In the genomic region with DNA sequence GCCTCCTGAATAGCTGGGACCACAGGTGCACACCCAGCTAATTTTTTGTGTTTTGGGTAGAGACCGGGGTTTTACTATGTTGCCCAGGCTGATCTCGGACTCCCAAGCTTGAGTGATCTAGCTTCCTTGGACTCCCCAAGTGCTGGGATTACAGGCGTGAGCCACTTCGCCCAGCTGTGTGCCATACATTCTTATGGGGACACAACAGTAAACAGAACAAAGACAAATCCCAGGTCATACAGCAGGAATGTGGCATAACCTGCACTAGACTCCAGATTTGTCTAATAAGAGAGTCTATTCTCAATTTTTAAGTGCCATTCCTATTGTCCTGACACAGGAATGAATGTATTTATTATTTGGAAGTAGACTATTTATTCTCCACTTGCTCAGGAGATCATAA, we compare ENCODE assay signal across 27 cellular contexts. TPM values are rescaled to one million over a fixed set of nuclear protein-coding genes. Genes with fewer than 3 reads are reported as not detected.
DNase-seq lines count a peak whose midpoint lies in the region; ATAC-seq and TF ChIP-seq lines count a peak whose summit lies in the region.
"Had no signal": no experiment of that assay in that cellular context is flagged by ENCODE, and none has a peak within 500 bp of the region (broad histone marks: within the 10 kb centered on the region; RNA-seq: fewer than 3 reads in every experiment).

No MANE protein-coding gene starts in this region.

- DNase-seq in activated CD8-positive, alpha-beta memory T cell treated with anti-CD3 and anti-CD28 coated beads, Interleukin-2, amount 10 ng/mL, durations not matched to agents 7 days and 5 days, result no peak
- DNase-seq in activated CD8-positive, alpha-beta memory T cell treated with anti-CD3 and anti-CD28 coated beads for 24 hours, result no peak
- no peak for DNase-seq in CD4-positive, alpha-beta memory T cell
- no peak for DNase-seq in activated T-helper 2 cell treated with anti-CD3 and anti-CD28 coated beads, Interferon-gamma antibody, Interleukin-2, Interleukin-4, amounts not matched to agents 10 μg/mL and 5 μg/mL and 100 μg/mL, durations not matched to agents 14 hours and 24 hours and 36 hours (ENCODE audit: low spot score)
- DNase-seq in natural killer cell (no peak), NAMALWA (ENCODE audit: low spot score) (no peak)
- no peak for DNase-seq in stimulated activated CD4-positive, alpha-beta T cell treated with anti-CD3 and anti-CD28 coated beads, Interleukin-4, amount 100 ng/mL, for 4 hours
- DNase-seq: 8988T; activated CD4-positive, alpha-beta memory T cell treated with anti-CD3 and anti-CD28 coated beads, Interleukin-2, amount 10 ng/mL, durations not matched to agents 7 days and 5 days; activated naive CD4-positive, alpha-beta T cell treated with Interleukin-2 at 50 U/mL for 16 hours; amniotic stem cell; effector CD4-positive, alpha-beta T cell; foreskin fibroblast; IMR-90; left colon; mesenchymal stem cell; NCI-H1105; NCI-H1930; NCI-H526; occipital lobe; stimulated activated CD8-positive, alpha-beta memory T cell treated with anti-CD3 and anti-CD28 coated beads, Interleukin-4, amount 100 ng/mL, for 48 hours; stimulated activated naive CD8-positive, alpha-beta T cell treated with anti-CD3 and anti-CD28 coated beads, Interleukin-15, amount 100 ng/mL, for 72 hours had no signal

- POLR2A ChIA-PET in CD4-positive, alpha-beta memory T cell (lab: Charles Lee; ENCODE audit: partially characterized antibody), result interaction anchor here (2.1 to 3.7 kb wide), 3 partner anchors 11 to 50 kb away, joined by 10 to 15 read pairs (median 15); partner anchors contain the start of genes ARL6IP5 and TMF1

- H3K27ac ChIP-seq in CD4-positive, alpha-beta memory T cell (ENCODE audit: low read depth, low read length), result no peak overlapping the region
- H3K27ac ChIP-seq: hepatocyte had no signal

- no peaks in the 10 kb centered on the region for H3K27me3 Mint-ChIP-seq in activated CD8-positive, alpha-beta memory T cell treated with anti-CD3 and anti-CD28 coated beads, Interleukin-2, amount 10 ng/mL, durations not matched to agents 7 days and 5 days
- H3K27me3 Mint-ChIP-seq in CD4-positive, alpha-beta memory T cell, result no peaks in the 10 kb centered on the region
- H3K27me3 Mint-ChIP-seq in activated T-helper 2 cell treated with anti-CD3 and anti-CD28 coated beads, Interferon-gamma antibody, Interleukin-2, Interleukin-4, amounts not matched to agents 10 μg/mL and 5 μg/mL and 100 μg/mL, durations not matched to agents 14 hours and 24 hours and 36 hours (ENCODE audit: low read depth), result no peaks in the 10 kb centered on the region
- no peaks in the 10 kb centered on the region for H3K27me3 Mint-ChIP-seq in natural killer cell (ENCODE audit: low read depth in 2 of 2)
- H3K27me3 Mint-ChIP-seq: activated CD4-positive, alpha-beta memory T cell treated with anti-CD3 and anti-CD28 coated beads, Interleukin-2, amount 10 ng/mL, durations not matched to agents 7 days and 5 days; stimulated activated naive CD8-positive, alpha-beta T cell treated with anti-CD3 and anti-CD28 coated beads, Interleukin-15, amount 100 ng/mL, for 72 hours had no signal

- peaks cover 61% of the 10 kb centered on the region for H3K4me1 ChIP-seq in CD4-positive, alpha-beta memory T cell (ENCODE audit: insufficient read depth, low read length)

- H3K36me3 ChIP-seq in CD4-positive, alpha-beta memory T cell (ENCODE audit: insufficient read depth, low read length), result peaks cover 39% of the 10 kb centered on the region

- peaks cover 52% of the 10 kb centered on the region for H3K4me1 Mint-ChIP-seq in activated CD8-positive, alpha-beta memory T cell treated with anti-CD3 and anti-CD28 coated beads, Interleukin-2, amount 10 ng/mL, durations not matched to agents 7 days and 5 days
- H3K4me1 Mint-ChIP-seq in CD4-positive, alpha-beta memory T cell, result peaks cover 35 to 78% (median 51%) of the 10 kb centered on the region in 4 donors
- H3K4me1 Mint-ChIP-seq in activated T-helper 2 cell treated with anti-CD3 and anti-CD28 coated beads, Interferon-gamma antibody, Interleukin-2, Interleukin-4, amounts not matched to agents 10 μg/mL and 5 μg/mL and 100 μg/mL, durations not matched to agents 14 hours and 24 hours and 36 hours (ENCODE audit: low read depth), result peaks cover 31% of the 10 kb centered on the region
- peaks cover 46 to 47% of the 10 kb centered on the region in 2 donors for H3K4me1 Mint-ChIP-seq in natural killer cell

- H3K9me3 ChIP-seq in CD4-positive, alpha-beta memory T cell (ENCODE audit: control insufficient read depth in 1 of 2, low read length in 2 of 2), result no peaks in the 10 kb centered on the region

- peaks cover 63% of the 10 kb centered on the region for H3K36me3 Mint-ChIP-seq in activated CD8-positive, alpha-beta memory T cell treated with anti-CD3 and anti-CD28 coated beads, Interleukin-2, amount 10 ng/mL, durations not matched to agents 7 days and 5 days
- H3K36me3 Mint-ChIP-seq in CD4-positive, alpha-beta memory T cell, result peaks cover 53 to 67% of the 10 kb centered on the region in 2 donors
- H3K36me3 Mint-ChIP-seq in activated T-helper 2 cell treated with anti-CD3 and anti-CD28 coated beads, Interferon-gamma antibody, Interleukin-2, Interleukin-4, amounts not matched to agents 10 μg/mL and 5 μg/mL and 100 μg/mL, durations not matched to agents 14 hours and 24 hours and 36 hours (ENCODE audit: low read depth), result peaks cover 67% of the 10 kb centered on the region
- peaks cover 25% of the 10 kb centered on the region for H3K36me3 Mint-ChIP-seq in natural killer cell

- ATAC-seq in activated CD8-positive, alpha-beta memory T cell treated with anti-CD3 and anti-CD28 coated beads, Interleukin-2, amount 10 ng/mL, durations not matched to agents 7 days and 5 days, result no peak
- ATAC-seq in natural killer cell, result no peak
- no peak for ATAC-seq in HG03378 (IDR thresholded peaks at IDR 0.05; ENCODE audit: unreplicated experiment)
- ATAC-seq: left colon; stimulated activated naive CD8-positive, alpha-beta T cell treated with anti-CD3 and anti-CD28 coated beads, Interleukin-15, amount 100 ng/mL, for 72 hours had no signal

- CTCF ChIA-PET in activated CD8-positive, alpha-beta memory T cell treated with anti-CD3 and anti-CD28 coated beads, Interleukin-2, amount 10 ng/mL, durations not matched to agents 7 days and 5 days (lab: Charles Lee), result interaction anchor here (2.1 kb wide), 1 partner anchor 18 kb away, joined by 7 read pairs; no protein-coding TSS in a partner anchor
- CTCF ChIA-PET in CD4-positive, alpha-beta memory T cell (lab: Charles Lee; ENCODE audit: partially characterized antibody), result interaction anchor here (1.2 to 1.3 kb wide), 2 partner anchors 17 to 19 kb away, joined by 3 read pairs; partner anchors contain the start of gene ARL6IP5

- no peak for TF ChIP-seq CTCF in natural killer cell (IDR thresholded peaks at IDR 0.05)

- H3K4me3 ChIP-seq in CD4-positive, alpha-beta memory T cell (ENCODE audit: low read length in 2 of 2), result no peak overlapping the region
- H3K4me3 ChIP-seq: hepatocyte, skin epidermis had no signal

- no peak overlapping the region for H3K4me3 Mint-ChIP-seq in activated CD8-positive, alpha-beta memory T cell treated with anti-CD3 and anti-CD28 coated beads, Interleukin-2, amount 10 ng/mL, durations not matched to agents 7 days and 5 days
- H3K4me3 Mint-ChIP-seq in CD4-positive, alpha-beta memory T cell, result no peak overlapping the region
- H3K4me3 Mint-ChIP-seq in activated T-helper 2 cell treated with anti-CD3 and anti-CD28 coated beads, Interferon-gamma antibody, Interleukin-2, Interleukin-4, amounts not matched to agents 10 μg/mL and 5 μg/mL and 100 μg/mL, durations not matched to agents 14 hours and 24 hours and 36 hours (ENCODE audit: low read depth), result no peak overlapping the region
- H3K4me3 Mint-ChIP-seq in natural killer cell, result no peak overlapping the region
- H3K4me3 Mint-ChIP-seq: activated CD4-positive, alpha-beta memory T cell treated with anti-CD3 and anti-CD28 coated beads, Interleukin-2, amount 10 ng/mL, durations not matched to agents 7 days and 5 days; stimulated activated naive CD8-positive, alpha-beta T cell treated with anti-CD3 and anti-CD28 coated beads, Interleukin-15, amount 100 ng/mL, for 72 hours had no signal

- no peaks in the 10 kb centered on the region for H3K9me3 Mint-ChIP-seq in activated CD8-positive, alpha-beta memory T cell treated with anti-CD3 and anti-CD28 coated beads, Interleukin-2, amount 10 ng/mL, durations not matched to agents 7 days and 5 days (ENCODE audit: low read depth)
- no peaks in the 10 kb centered on the region for H3K9me3 Mint-ChIP-seq in CD4-positive, alpha-beta memory T cell
- H3K9me3 Mint-ChIP-seq in activated T-helper 2 cell treated with anti-CD3 and anti-CD28 coated beads, Interferon-gamma antibody, Interleukin-2, Interleukin-4, amounts not matched to agents 10 μg/mL and 5 μg/mL and 100 μg/mL, durations not matched to agents 14 hours and 24 hours and 36 hours, result no peaks in the 10 kb centered on the region
- no peaks in the 10 kb centered on the region for H3K9me3 Mint-ChIP-seq in natural killer cell
- H3K9me3 Mint-ChIP-seq: activated CD4-positive, alpha-beta memory T cell treated with anti-CD3 and anti-CD28 coated beads, Interleukin-2, amount 10 ng/mL, durations not matched to agents 7 days and 5 days; stimulated activated naive CD8-positive, alpha-beta T cell treated with anti-CD3 and anti-CD28 coated beads, Interleukin-15, amount 100 ng/mL, for 72 hours had no signal

- H3K27me3 ChIP-seq in CD4-positive, alpha-beta memory T cell (ENCODE audit: insufficient read depth, low read length), result no peaks in the 10 kb centered on the region
- H3K27me3 ChIP-seq: hepatocyte had no signal

- peak overlapping the region; percentile 69 for H3K27ac Mint-ChIP-seq in activated CD8-positive, alpha-beta memory T cell treated with anti-CD3 and anti-CD28 coated beads, Interleukin-2, amount 10 ng/mL, durations not matched to agents 7 days and 5 days
- H3K27ac Mint-ChIP-seq in CD4-positive, alpha-beta memory T cell, result peak overlapping the region in 6 of 7 donors; percentile 24 to 59 (median 48)
- peak overlapping the region; percentile 17 for H3K27ac Mint-ChIP-seq in activated T-helper 2 cell treated with anti-CD3 and anti-CD28 coated beads, Interferon-gamma antibody, Interleukin-2, Interleukin-4, amounts not matched to agents 10 μg/mL and 5 μg/mL and 100 μg/mL, durations not matched to agents 14 hours and 24 hours and 36 hours
- H3K27ac Mint-ChIP-seq in natural killer cell, result peak overlapping the region; percentile 77 to 82
- H3K27ac Mint-ChIP-seq: activated CD4-positive, alpha-beta memory T cell treated with anti-CD3 and anti-CD28 coated beads, Interleukin-2, amount 10 ng/mL, durations not matched to agents 7 days and 5 days had no signal

- intact Hi-C loops in CD4-positive, alpha-beta memory T cell (cut with micrococcal nuclease), result no loop called here
- intact Hi-C loops in activated T-helper 2 cell treated with anti-CD3 and anti-CD28 coated beads, Interferon-gamma antibody, Interleukin-2, Interleukin-4, amounts not matched to agents 10 μg/mL and 5 μg/mL and 100 μg/mL, durations not matched to agents 14 hours and 24 hours and 36 hours (cut with micrococcal nuclease), result no loop called here
- intact Hi-C loops in natural killer cell (cut with micrococcal nuclease), result no loop called here

RNA-seq across cellular contexts. Expression of gene ARL6IP5, which starts 17.6 kb away (rescaled TPM):
- total RNA-seq in activated CD8-positive, alpha-beta memory T cell treated with anti-CD3 and anti-CD28 coated beads, Interleukin-2, amount 10 ng/mL, durations not matched to agents 7 days and 5 days, result 100 to 1,000 TPM; 132 to 203 TPM
- 100 to 1,000 TPM; 147 to 156 TPM for total RNA-seq in CD4-positive, alpha-beta memory T cell
- polyA plus RNA-seq in CD4-positive, alpha-beta memory T cell, result 100 to 1,000 TPM; 500 to 953 TPM
- 124 and 127 TPM in 2 replicates for total RNA-seq in activated T-helper 2 cell treated with anti-CD3 and anti-CD28 coated beads, Interferon-gamma antibody, Interleukin-2, Interleukin-4, amounts not matched to agents 10 μg/mL and 5 μg/mL and 100 μg/mL, durations not matched to agents 14 hours and 24 hours and 36 hours
- 100 to 1,000 TPM in 2 of 3 donors, 10 to 100 TPM in 1; 98.1 to 132 (median 105) TPM for total RNA-seq in natural killer cell

RNA-seq across cellular contexts. Expression of gene LMOD3, which starts 20.0 kb away (rescaled TPM):
- total RNA-seq in activated CD8-positive, alpha-beta memory T cell treated with anti-CD3 and anti-CD28 coated beads, Interleukin-2, amount 10 ng/mL, durations not matched to agents 7 days and 5 days, result not detected
- total RNA-seq in CD4-positive, alpha-beta memory T cell, result not detected
- polyA plus RNA-seq in CD4-positive, alpha-beta memory T cell, result under 1 TPM; 0.13 to 0.24 TPM
- not detected in 2 replicates for total RNA-seq in activated T-helper 2 cell treated with anti-CD3 and anti-CD28 coated beads, Interferon-gamma antibody, Interleukin-2, Interleukin-4, amounts not matched to agents 10 μg/mL and 5 μg/mL and 100 μg/mL, durations not matched to agents 14 hours and 24 hours and 36 hours
- total RNA-seq in natural killer cell, result not detected
- total RNA-seq: activated CD4-positive, alpha-beta memory T cell treated with anti-CD3 and anti-CD28 coated beads, Interleukin-2, amount 10 ng/mL, durations not matched to agents 7 days and 5 days; H4; hepatocyte; IMR-90; T-helper 1 cell treated with Interleukin-12 subunit alpha and Interleukin-12 subunit beta and Interleukin-4 antibody, amounts not matched to agents 30 ng/mL and 1 ng/mL, for 36 hours had no signal
- polyA plus RNA-seq: hepatocyte, IMR-90 had no signal

RNA-seq across cellular contexts. Expression of gene UBA3, which starts 22.2 kb away (rescaled TPM):
- 100 to 1,000 TPM; 104 to 133 TPM for total RNA-seq in activated CD8-positive, alpha-beta memory T cell treated with anti-CD3 and anti-CD28 coated beads, Interleukin-2, amount 10 ng/mL, durations not matched to agents 7 days and 5 days
- total RNA-seq in CD4-positive, alpha-beta memory T cell, result 10 to 100 TPM; 81.0 to 81.6 TPM
- polyA plus RNA-seq in CD4-positive, alpha-beta memory T cell, result 100 to 1,000 TPM in 1 of 2 donors, 10 to 100 TPM in 1; 60.1 to 105 TPM
- total RNA-seq in activated T-helper 2 cell treated with anti-CD3 and anti-CD28 coated beads, Interferon-gamma antibody, Interleukin-2, Interleukin-4, amounts not matched to agents 10 μg/mL and 5 μg/mL and 100 μg/mL, durations not matched to agents 14 hours and 24 hours and 36 hours, result 95.8 and 109 TPM in 2 replicates
- total RNA-seq in natural killer cell, result 10 to 100 TPM; 72.0 to 87.7 (median 72.8) TPM

RNA-seq across cellular contexts. Expression of gene TMF1, which starts 50.3 kb away (rescaled TPM):
- 10 to 100 TPM; 47.5 to 49.5 TPM for total RNA-seq in activated CD8-positive, alpha-beta memory T cell treated with anti-CD3 and anti-CD28 coated beads, Interleukin-2, amount 10 ng/mL, durations not matched to agents 7 days and 5 days
- 10 to 100 TPM; 58.5 to 61.0 TPM for total RNA-seq in CD4-positive, alpha-beta memory T cell
- 10 to 100 TPM; 42.8 to 43.2 TPM for polyA plus RNA-seq in CD4-positive, alpha-beta memory T cell
- total RNA-seq in activated T-helper 2 cell treated with anti-CD3 and anti-CD28 coated beads, Interferon-gamma antibody, Interleukin-2, Interleukin-4, amounts not matched to agents 10 μg/mL and 5 μg/mL and 100 μg/mL, durations not matched to agents 14 hours and 24 hours and 36 hours, result 35.7 and 38.9 TPM in 2 replicates
- total RNA-seq in natural killer cell, result 100 to 1,000 TPM in 1 of 3 donors, 10 to 100 TPM in 2; 76.9 to 110 (median 85.5) TPM

Comparison
In these comparisons a context has a peak if more than half of its experiments do, and no peak if none do; other contexts are left out.
1. H3K27ac Mint-ChIP-seq: peak in every context shown above with its lines; median percentile 80 in natural killer cell; 69 in activated CD8-positive, alpha-beta memory T cell treated with anti-CD3 and anti-CD28 coated beads, Interleukin-2, amount 10 ng/mL, durations not matched to agents 7 days and 5 days; 48 in CD4-positive, alpha-beta memory T cell; 17 in activated T-helper 2 cell treated with anti-CD3 and anti-CD28 coated beads, Interferon-gamma antibody, Interleukin-2, Interleukin-4, amounts not matched to agents 10 μg/mL and 5 μg/mL and 100 μg/mL, durations not matched to agents 14 hours and 24 hours and 36 hours.